32 cellular contexts compared by ENCODE assay signal in the genomic region with DNA sequence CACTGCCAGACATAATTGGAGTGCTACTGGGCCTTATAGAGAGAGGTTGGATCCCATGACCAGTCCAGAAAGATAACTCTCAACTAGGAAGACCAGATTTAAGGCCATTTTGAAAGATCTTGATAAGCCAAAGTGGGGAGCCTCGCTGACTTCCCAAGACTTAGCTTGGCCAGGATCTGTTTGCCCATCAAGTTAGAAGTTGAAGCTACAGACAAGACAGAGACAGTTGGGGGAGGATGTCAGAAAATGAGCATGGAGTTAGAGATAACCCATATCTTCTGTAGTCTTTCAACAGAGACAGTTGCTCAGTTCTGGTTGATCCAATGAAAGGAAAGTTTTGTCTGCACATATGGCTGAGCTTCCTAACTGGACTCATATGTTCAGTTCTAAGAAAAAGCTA.
"Had no signal": no experiment of that assay in that cellular context is flagged by ENCODE, and none has a peak within 500 bp of the region (broad histone marks: within the 10 kb centered on the region; RNA-seq: fewer than 3 reads in every experiment).

No MANE protein-coding gene starts in this region.

- H3K27ac ChIP-seq: adrenal gland, body of pancreas, brain microvascular endothelial cell, breast epithelium, cardiac muscle cell, VCaP had no signal

- FAIRE-seq: TTC549 had no signal

- H3K9me3 ChIP-seq: adrenal gland, body of pancreas, breast epithelium had no signal

- H3K4me1 ChIP-seq: adrenal gland, breast epithelium had no signal

- H3K4me3 ChIP-seq: adrenal gland, body of pancreas, breast epithelium, cardiac muscle cell had no signal

- DNase-seq: activated B cell treated with CpG ODN at 0.5 μM for 24 hours; activated CD4-positive, alpha-beta memory T cell treated with anti-CD3 and anti-CD28 coated beads for 36 hours; activated CD4-positive, alpha-beta T cell treated with anti-CD3 and anti-CD28 coated beads for 4 hours; activated CD4-positive, alpha-beta T cell treated with anti-CD3 and anti-CD28 coated beads, Interleukin-2, amount 10 ng/mL, durations not matched to agents 24 days and 14 days; activated CD4-positive, alpha-beta T cell treated with anti-CD3 and anti-CD28 coated beads, Interleukin-2, amount 50 U/mL, for 1 hour; activated CD4-positive, alpha-beta T cell treated with anti-CD3 and anti-CD28 coated beads, Interleukin-2, amount 50 U/mL, for 4 hours; activated CD4-positive, CD25-positive, alpha-beta regulatory T cell treated with anti-CD3 and anti-CD28 coated beads, Interleukin-2, amount 50 U/mL, for 72 hours; activated CD8-positive, alpha-beta memory T cell treated with anti-CD3 and anti-CD28 coated beads, Interleukin-2, amount 50 U/mL, for 4 hours; activated CD8-positive, alpha-beta T cell treated with anti-CD3 and anti-CD28 coated beads for 36 hours; activated effector memory CD4-positive, alpha-beta T cell treated with anti-CD3 and anti-CD28 coated beads, Interleukin-2, amount 50 U/mL, for 16 hours; activated gamma-delta T cell treated with Interleukin-2 at 50 U/mL for 16 hours; activated naive CD4-positive, alpha-beta T cell; activated naive CD4-positive, alpha-beta T cell treated with anti-CD3 and anti-CD28 coated beads for 36 hours; activated naive CD4-positive, alpha-beta T cell treated with anti-CD3 and anti-CD28 coated beads, Interleukin-2, amount 50 U/mL, for 16 hours; activated naive CD8-positive, alpha-beta T cell treated with anti-CD3 and anti-CD28 coated beads for 36 hours; activated T-cell treated with anti-CD3 and anti-CD28 coated beads for 4 hours; activated T-cell treated with anti-CD3 and anti-CD28 coated beads, Interleukin-2, amount 50 U/mL, for 1 hour; activated T-cell treated with anti-CD3 and anti-CD28 coated beads, Interleukin-2, amount 50 U/mL, for 4 hours; activated T-cell treated with anti-CD3 and anti-CD28 coated beads, Interleukin-2, amount 50 U/mL, for 72 hours; adrenal gland; amniotic stem cell; aorta; body of pancreas; brain microvascular endothelial cell; caudate nucleus; cerebellar nuclear complex; T-helper 2 cell; T-helper 9 cell had no signal

- H3K27me3 ChIP-seq: body of pancreas, brain microvascular endothelial cell, breast epithelium, cardiac muscle cell had no signal

- H3K36me3 ChIP-seq: adrenal gland, brain microvascular endothelial cell, breast epithelium, cardiac muscle cell had no signal
